In genomic region chr20:15699431-15700146, GRCh38 we compare ENCODE assay signal across 14 cellular contexts.
A peak's percentile ranks its signal among the peaks of the same experiment; 100 is the strongest.
DNase-seq lines count a peak whose midpoint lies in the region; ATAC-seq and TF ChIP-seq lines count a peak whose summit lies in the region.
"Had no signal": no experiment of that assay in that cellular context is flagged by ENCODE, and none has a peak within 500 bp of the region (broad histone marks: within the 10 kb centered on the region; RNA-seq: fewer than 3 reads in every experiment).

No MANE protein-coding gene starts in this region.

- WGBS in adrenal gland, 4 donors: 62 to 71% (median 71%) methylated on average over 7 to 15 of the region's 15 CpGs

- peaks cover 9% of the 10 kb centered on the region for H3K4me1 Mint-ChIP-seq in Caco-2 (ENCODE audit: low read depth, unreplicated experiment)

- DNase-seq in Caco-2 (peak; percentile 78 to 83), adrenal gland (peak in 6 of 7 donors; percentile 18 to 48 (median 36)), islet precursor cell (peak; percentile 64), epidermal melanocyte (ENCODE audit: insufficient read length, low spot score) (no peak), DMS114 treated with DMSO at 0.1 percent for 48 hours (lab: John Stamatoyannopoulos, UW; ENCODE audit: unreplicated experiment) (no peak), left ventricle myocardium superior (no peak), NCI-H510A (lab: John Stamatoyannopoulos, UW) (no peak)
- DNase-seq: activated gamma-delta T cell treated with Interleukin-2 at 50 U/mL for 16 hours, DMS153, midbrain, NCI-H1930, NCI-H82, SIG-M5 had no signal

- H3K4me1 ChIP-seq in Caco-2 (no peaks in the 10 kb centered on the region; the same call in none of the 2 replicates), HUES6 (ENCODE audit: control insufficient read depth, insufficient read depth, low read length) (no peaks in the 10 kb centered on the region), adrenal gland (replicated peaks in 1 of 2) (no peaks in the 10 kb centered on the region)

- CTCF ChIA-PET in Caco-2 (lab: Charles Lee): interaction anchor here (0.9 kb wide), 1 partner anchor 13 kb away, joined by 5 read pairs; no protein-coding TSS in a partner anchor

- TF ChIP-seq POLR2A in adrenal gland (IDR thresholded peaks at IDR 0.05): no peak

- no peaks in the 10 kb centered on the region for H3K36me3 Mint-ChIP-seq in Caco-2 (ENCODE audit: insufficient read depth, unreplicated experiment)

- H3K4me3 ChIP-seq in Caco-2 (ENCODE audit: low read depth, low read length) (peak overlapping the region; percentile 32), HUES6 (ENCODE audit: low read depth, low read length) (peak overlapping the region; percentile 54; the same call in 1 of the 2 replicates), adrenal gland (no peak overlapping the region)

- H3K27me3 Mint-ChIP-seq in Caco-2 (ENCODE audit: insufficient read depth, unreplicated experiment): no peaks in the 10 kb centered on the region

- H3K27ac ChIP-seq in HUES6 (ENCODE audit: low read depth, low read length) (peak overlapping the region; percentile 67; the same call in 1 of the 2 replicates), adrenal gland (peak overlapping the region in 1 of 5 donors; percentile 5)

- H3K9me3 Mint-ChIP-seq in Caco-2 (ENCODE audit: unreplicated experiment): peaks cover 15% of the 10 kb centered on the region

- H3K27ac Mint-ChIP-seq in Caco-2 (ENCODE audit: unreplicated experiment): peak overlapping the region; percentile 48

- H3K27me3 ChIP-seq in Caco-2 (replicated peaks; ENCODE audit: control insufficient read depth, insufficient read depth, low read length) (no peaks in the 10 kb centered on the region), HUES6 (ENCODE audit: control insufficient read depth, insufficient read depth, low read length) (no peaks in the 10 kb centered on the region), adrenal gland (no peaks in the 10 kb centered on the region)

- POLR2A ChIA-PET in Caco-2 (lab: Charles Lee): interaction anchor here (1.4 kb wide), 1 partner anchor 201 kb away, joined by 4 read pairs; no protein-coding TSS in a partner anchor

- ATAC-seq in left ventricle myocardium superior: no peak

- peak overlapping the region; percentile 60 for H3K9ac ChIP-seq in HUES6 (ENCODE audit: low read length)

- TF ChIP-seq CTCF in Caco-2 (IDR thresholded peaks at IDR 0.05; ENCODE audit: insufficient read depth in 1 of 2, low read depth in 1 of 2, low read length in 1 of 2, severe bottlenecking in 1 of 2, unreplicated experiment in 1 of 2) (peak; percentile 38 to 55), adrenal gland (IDR thresholded peaks at IDR 0.05) (no peak)

- intact Hi-C loops in Caco-2 (cut with micrococcal nuclease; ENCODE audit: unreplicated experiment) (loop anchor here (10.0 kb wide), 2 partner anchors 235 to 775 kb away; no protein-coding TSS in a partner anchor), adrenal gland (cut with DNase I) (loop anchor here in 1 of 2 donors (10.0 kb wide), 1 partner anchor 225 kb away; no protein-coding TSS in a partner anchor), left ventricle myocardium superior (cut with micrococcal nuclease) (no loop called here)

- no TSS peak for BruUV-seq in Caco-2 (replicated peaks; lab: Mats Ljungman, UMichigan)

- no peaks in the 10 kb centered on the region for H3K9me3 ChIP-seq in Caco-2
- no peaks in the 10 kb centered on the region for H3K9me3 ChIP-seq in HUES6 (ENCODE audit: control insufficient read depth, insufficient read depth, low read depth, low read length)
- H3K9me3 ChIP-seq in adrenal gland (replicated peaks in 1 of 3): no peaks in the 10 kb centered on the region

- peak overlapping the region; percentile 72 for H3K4me3 Mint-ChIP-seq in Caco-2 (ENCODE audit: unreplicated experiment)

- no peaks in the 10 kb centered on the region for H3K36me3 ChIP-seq in Caco-2 (ENCODE audit: control insufficient read depth, insufficient read depth, low read length)
- no peaks in the 10 kb centered on the region for H3K36me3 ChIP-seq in HUES6 (ENCODE audit: control insufficient read depth, insufficient read depth, low read length)
- no peaks in the 10 kb centered on the region for H3K36me3 ChIP-seq in adrenal gland (replicated peaks in 1 of 2)

Comparison
In these comparisons a context has a peak if more than half of its experiments do, and no peak if none do; other contexts are left out.
1. DNase-seq: peak in Caco-2 (2 of 2), adrenal gland (6 of 7) and islet precursor cell (single experiment); none in epidermal melanocyte (single experiment), DMS114 treated with DMSO at 0.1 percent for 48 hours (single experiment), left ventricle myocardium superior (single experiment) and NCI-H510A (single experiment).
2. H3K4me3 ChIP-seq: peak in Caco-2 (single experiment) and HUES6 (single experiment); none in adrenal gland (0 of 4).
3. CTCF ChIP-seq: peak in Caco-2 (2 of 2); none in adrenal gland (0 of 6).